Comparison of ENCODE assay signal across 17 cellular contexts in the genomic region with DNA sequence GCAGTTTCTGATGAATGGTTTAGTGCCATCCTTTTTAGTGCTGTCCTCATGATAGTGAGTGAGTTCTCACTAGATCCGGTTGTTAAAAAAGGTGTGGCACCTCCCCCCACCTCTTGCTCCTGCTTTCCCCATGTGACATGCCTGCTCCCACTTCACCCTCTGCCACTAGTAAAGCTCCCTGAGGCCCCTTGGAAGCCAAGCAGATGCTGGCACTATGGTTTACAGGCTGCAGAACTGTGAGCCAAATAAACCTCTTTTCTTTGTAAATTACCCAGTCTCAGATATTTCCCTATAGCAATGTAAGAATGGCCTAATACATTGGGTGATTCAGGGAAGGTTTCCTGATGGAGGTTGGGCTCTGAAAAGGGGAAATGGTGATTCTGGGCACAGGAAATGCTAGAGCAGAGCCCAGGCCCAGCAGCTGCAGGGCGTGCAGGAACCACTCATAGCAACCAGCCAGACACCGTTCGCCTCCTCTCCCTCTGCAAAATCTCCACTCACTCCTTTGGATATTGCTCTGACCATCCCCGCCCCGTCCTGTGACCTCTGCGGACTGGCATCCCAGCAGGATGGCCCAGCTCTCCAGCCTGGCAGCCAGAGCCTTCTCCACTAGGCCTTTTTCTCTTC. TPM values are rescaled to one million over a fixed set of nuclear protein-coding genes. Genes with fewer than 3 reads are reported as not detected.
DNase-seq lines count a peak whose midpoint lies in the region; ATAC-seq and TF ChIP-seq lines count a peak whose summit lies in the region.
"Had no signal": no experiment of that assay in that cellular context is flagged by ENCODE, and none has a peak within 500 bp of the region (broad histone marks: within the 10 kb centered on the region; RNA-seq: fewer than 3 reads in every experiment).

No MANE protein-coding gene starts in this region.

- no peaks in the 10 kb centered on the region for H3K9me3 ChIP-seq in stomach
- H3K9me3 ChIP-seq: adrenal gland, Peyer's patch, tibial nerve had no signal

- intact Hi-C loops in stomach (cut with DNase I; ENCODE audit: low total_unique reads) = no loop called here

- peaks cover 0 to 36% (median 22%) of the 10 kb centered on the region in 3 donors for H3K27me3 ChIP-seq in stomach
- H3K27me3 ChIP-seq: adrenal gland, Peyer's patch had no signal

- DNase-seq in AML-193 (lab: John Stamatoyannopoulos, UW) (peak; percentile 41 to 69), HT1080 (ENCODE audit: low read depth) (peak; percentile 59), SIG-M5 (lab: John Stamatoyannopoulos, UW) (peak; percentile 39), epithelial cell of esophagus (ENCODE audit: low read depth) (peak; percentile 41), stomach (no peak), SK-N-DZ (ENCODE audit: low spot score) (no peak), NCI-H1048 (lab: John Stamatoyannopoulos, UW) (no peak)
- DNase-seq: activated T-cell treated with anti-CD3 and anti-CD28 coated beads, Interleukin-2, amount 50 U/mL, for 4 hours; Calu3; erythroblast; NCI-H146; NCI-H446 treated with DMSO at 0.1 percent for 48 hours had no signal

- no peaks in the 10 kb centered on the region for H3K36me3 ChIP-seq in stomach
- H3K36me3 ChIP-seq: adrenal gland, Peyer's patch, tibial nerve had no signal

- no peak for TF ChIP-seq CTCF in epithelial cell of esophagus (IDR thresholded peaks at IDR 0.05; ENCODE audit: insufficient read depth, low read depth, low read length, missing control alignments)
- TF ChIP-seq CTCF in stomach (IDR thresholded peaks at IDR 0.05) = no peak

- H3K27ac ChIP-seq in stomach = no peak overlapping the region
- H3K27ac ChIP-seq: adrenal gland, Peyer's patch, tibial nerve had no signal

- peaks cover 23 to 35% (median 24%) of the 10 kb centered on the region in 4 donors for H3K4me1 ChIP-seq in stomach

- no peak for TF ChIP-seq EP300 in stomach (IDR thresholded peaks at IDR 0.05)

- 84 to 94% (median 89%) methylated on average over 7 of the region's 7 CpGs for WGBS in stomach, 5 donors

- H3K4me3 ChIP-seq in epithelial cell of esophagus (ENCODE audit: low read length) = no peak overlapping the region
- H3K4me3 ChIP-seq in stomach = no peak overlapping the region
- H3K4me3 ChIP-seq: adrenal gland, Peyer's patch, tibial nerve had no signal

- no peak for TF ChIP-seq POLR2A in stomach (IDR thresholded peaks at IDR 0.05)

- no peak for ATAC-seq in GM18511 (IDR thresholded peaks at IDR 0.05; ENCODE audit: unreplicated experiment)
- ATAC-seq: activated T-cell treated with anti-CD3 and anti-CD28 coated beads, Interleukin-2, amount 50 U/mL, for 4 hours; stimulated activated effector memory CD8-positive, alpha-beta T cell treated with anti-CD3 and anti-CD28 coated beads, Interleukin-12 subunit alpha, Interleukin-12 subunit beta, amount 100 ng/mL, for 72 hours had no signal

RNA-seq across cellular contexts. Expression of gene ADORA2B, which starts 2.6 kb away (rescaled TPM):
- total RNA-seq in HT1080 (2014; rRNA removed; shearing (Covaris generic)) = 2.8 and 3.2 TPM in 2 replicates
- 6.1 and 7.7 TPM in 2 replicates for polyA plus RNA-seq in HT1080 (2015; cell fraction: cytosol; rRNA removed)
- 10.8 and 12.4 TPM in 2 replicates for polyA plus RNA-seq in HT1080 (2015; cell fraction: nucleus; rRNA removed)
- total RNA-seq in stomach = 10 to 100 TPM in 1 of 5 donors, 1 to 10 TPM in 1, under 1 TPM in 1, not detected in 2; 0.72 to 18.8 (median 3.5) TPM
- polyA plus RNA-seq in stomach = 1 to 10 TPM in 1 of 3 donors, under 1 TPM in 2; 0.25 to 6.3 (median 0.61) TPM
- polyA plus RNA-seq in SK-N-DZ (2014; cell fraction: cytosol; rRNA removed) = 3.2 and 3.7 TPM in 2 replicates
- polyA plus RNA-seq in SK-N-DZ (2014; cell fraction: nucleus; rRNA removed) = 1.5 and 3.7 TPM in 2 replicates

RNA-seq across cellular contexts. Expression of gene ZSWIM7, which starts 57.2 kb away (rescaled TPM):
- 21.3 and 30.6 TPM in 2 replicates for total RNA-seq in HT1080 (2014; rRNA removed; shearing (Covaris generic))
- 18.9 and 24.2 TPM in 2 replicates for polyA plus RNA-seq in HT1080 (2015; cell fraction: cytosol; rRNA removed)
- 25.5 and 26.6 TPM in 2 replicates for polyA plus RNA-seq in HT1080 (2015; cell fraction: nucleus; rRNA removed)
- total RNA-seq in stomach = 10 to 100 TPM in 2 of 5 donors, 1 to 10 TPM in 2, not detected in 1; 4.5 to 20.0 (median 10.2) TPM
- polyA plus RNA-seq in stomach = 10 to 100 TPM; 29.8 to 43.5 (median 36.4) TPM
- polyA plus RNA-seq in SK-N-DZ (2014; cell fraction: cytosol; rRNA removed) = 36.5 and 41.5 TPM in 2 replicates
- 47.8 and 51.5 TPM in 2 replicates for polyA plus RNA-seq in SK-N-DZ (2014; cell fraction: nucleus; rRNA removed)

RNA-seq across cellular contexts. Expression of gene TTC19, which starts 57.3 kb away (rescaled TPM):
- 44.6 and 52.9 TPM in 2 replicates for total RNA-seq in HT1080 (2014; rRNA removed; shearing (Covaris generic))
- polyA plus RNA-seq in HT1080 (2015; cell fraction: cytosol; rRNA removed) = 72.1 and 80.2 TPM in 2 replicates
- 85.2 and 88.5 TPM in 2 replicates for polyA plus RNA-seq in HT1080 (2015; cell fraction: nucleus; rRNA removed)
- 1,000 to 10,000 TPM in 1 of 5 donors, 10 to 100 TPM in 4; 44.6 to 1,106 (median 63.6) TPM for total RNA-seq in stomach
- polyA plus RNA-seq in stomach = 10 to 100 TPM; 12.6 to 16.2 (median 14.1) TPM
- polyA plus RNA-seq in SK-N-DZ (2014; cell fraction: cytosol; rRNA removed) = 62.0 and 65.7 TPM in 2 replicates
- polyA plus RNA-seq in SK-N-DZ (2014; cell fraction: nucleus; rRNA removed) = 59.9 and 74.4 TPM in 2 replicates

Comparison
In these comparisons a context has a peak if more than half of its experiments do, and no peak if none do; other contexts are left out.
1. DNase-seq: peak in AML-193 (2 of 2), HT1080 (single experiment), SIG-M5 (single experiment) and epithelial cell of esophagus (single experiment); none in stomach (single experiment), SK-N-DZ (single experiment) and NCI-H1048 (single experiment).